21 cellular contexts compared by ENCODE assay signal in genomic region chr7:91128574-91129348, GRCh38.
DNase-seq lines count a peak whose midpoint lies in the region; ATAC-seq, FAIRE-seq and TF ChIP-seq lines count a peak whose summit lies in the region.
"Had no signal": no experiment of that assay in that cellular context is flagged by ENCODE, and none has a peak within 500 bp of the region (broad histone marks: within the 10 kb centered on the region; RNA-seq: fewer than 3 reads in every experiment).

No MANE protein-coding gene starts in this region.

- H3K56ac ChIP-seq in IMR-90 (ENCODE audit: extremely low read depth, insufficient read depth, low read length) (no peak overlapping the region; the same call in 1 of the 2 replicates), H1 (replicated peaks; ENCODE audit: insufficient read length, low read depth, low read length) (no peak overlapping the region)

- dilution Hi-C loops in IMR-90 (cut with HindIII; ENCODE audit: low sequenced_read_pairs, unreplicated experiment): no loop called here

- TF ChIP-seq CTCF in IMR-90 (conservative IDR thresholded peaks at IDR 0.05; ENCODE audit: low read depth, low read length) (no peak), H1 (IDR thresholded peaks at IDR 0.05; ENCODE audit: control extremely low read depth in 1 of 3, insufficient read depth in 1 of 3, low read depth in 1 of 3, low read length in 3 of 3) (no peak), left lung (IDR thresholded peaks at IDR 0.05) (no peak), tibial nerve (IDR thresholded peaks at IDR 0.05) (no peak), GM13977 (IDR thresholded peaks at IDR 0.05; ENCODE audit: extremely low read depth, insufficient read depth, missing control alignments) (no peak)

- H3K36me3 ChIP-seq in IMR-90 (ENCODE audit: control insufficient read depth, insufficient read depth, low read length) (no peaks in the 10 kb centered on the region), H1 (ENCODE audit: control insufficient read depth in 2 of 4, insufficient read depth in 4 of 4, low read length in 3 of 4) (no peaks in the 10 kb centered on the region), left lung (no peaks in the 10 kb centered on the region), tibial nerve (no peaks in the 10 kb centered on the region)
- H3K36me3 ChIP-seq: esophagus muscularis mucosa, WERI-Rb-1 had no signal

- peak; percentile 75 for ATAC-seq in IMR-90 (ENCODE audit: low read depth)
- ATAC-seq in left lung: peak; percentile 32
- ATAC-seq in natural killer cell treated with Interleukin-12 subunit alpha and Interleukin-12 subunit beta and Interleukin-15 and Interleukin-18, amount 100 ng/mL, for 72 hours: no peak
- ATAC-seq: Panc1 had no signal

- H3K27me3 ChIP-seq in IMR-90 (ENCODE audit: control insufficient read depth, insufficient read depth, low read length) (no peaks in the 10 kb centered on the region), H1 (replicated peaks in 1 of 4; ENCODE audit: control insufficient read depth in 3 of 4, extremely low read depth in 1 of 4, insufficient read depth in 3 of 4, low read length in 3 of 4) (no peaks in the 10 kb centered on the region), left lung (no peaks in the 10 kb centered on the region), tibial nerve (no peaks in the 10 kb centered on the region)
- H3K27me3 ChIP-seq: esophagus muscularis mucosa had no signal

- intact Hi-C loops in IMR-90 (cut with micrococcal nuclease): loop anchor here (1.0 to 5.0 kb wide), 2 partner anchors 39 to 136 kb away; partner anchors contain the start of gene FZD1
- intact Hi-C loops in left lung (cut with DNase I): no loop called here

- peaks cover 3% of the 10 kb centered on the region for H3K9me3 Mint-ChIP-seq in natural killer cell treated with Interleukin-12 subunit alpha and Interleukin-12 subunit beta and Interleukin-15 and Interleukin-18, amount 100 ng/mL, for 72 hours
- H3K9me3 Mint-ChIP-seq: activated T-helper 2 cell treated with anti-CD3 and anti-CD28 coated beads, Interferon-gamma antibody, Interleukin-2, Interleukin-4, amounts not matched to agents 10 μg/mL and 5 μg/mL and 100 μg/mL, durations not matched to agents 14 hours and 24 hours and 36 hours; CD4-positive, alpha-beta T cell; dendritic cell treated with granulocyte-macrophage colony-stimulating factor and Interleukin-4, amounts not matched to agents 40 ng/mL and 50 ng/mL, for 4 days had no signal

- H2BK120ac ChIP-seq in IMR-90 (ENCODE audit: low read depth, low read length): peak overlapping the region; percentile 55
- H2BK120ac ChIP-seq in H1 (replicated peaks; ENCODE audit: low read depth, low read length): no peak overlapping the region

- peak overlapping the region; percentile 43; the same call in 1 of the 2 replicates for H3K14ac ChIP-seq in IMR-90 (replicated peaks; ENCODE audit: low read depth, low read length)
- no peak overlapping the region for H3K14ac ChIP-seq in H1 (ENCODE audit: insufficient read length)

- no peaks in the 10 kb centered on the region for H3K27me3 Mint-ChIP-seq in natural killer cell treated with Interleukin-12 subunit alpha and Interleukin-12 subunit beta and Interleukin-15 and Interleukin-18, amount 100 ng/mL, for 72 hours
- H3K27me3 Mint-ChIP-seq: CD4-positive, alpha-beta T cell; dendritic cell treated with granulocyte-macrophage colony-stimulating factor and Interleukin-4, amounts not matched to agents 40 ng/mL and 50 ng/mL, for 4 days had no signal

- H2BK20ac ChIP-seq in IMR-90 (ENCODE audit: low read depth, low read length) (0 out of 2 replicates have a peak overlapping the region, but pooled peaks have one; percentile 52), H1 (ENCODE audit: low read length) (no peak overlapping the region)

- no peak overlapping the region for H3K27ac Mint-ChIP-seq in natural killer cell treated with Interleukin-12 subunit alpha and Interleukin-12 subunit beta and Interleukin-15 and Interleukin-18, amount 100 ng/mL, for 72 hours
- H3K27ac Mint-ChIP-seq: activated T-helper 2 cell treated with anti-CD3 and anti-CD28 coated beads, Interferon-gamma antibody, Interleukin-2, Interleukin-4, amounts not matched to agents 10 μg/mL and 5 μg/mL and 100 μg/mL, durations not matched to agents 14 hours and 24 hours and 36 hours; CD4-positive, alpha-beta T cell; dendritic cell treated with granulocyte-macrophage colony-stimulating factor and Interleukin-4, amounts not matched to agents 40 ng/mL and 50 ng/mL, for 4 days had no signal

- H2BK5ac ChIP-seq in IMR-90 (ENCODE audit: low read depth, low read length, poor library complexity, severe bottlenecking) (peak overlapping the region; percentile 64), H1 (ENCODE audit: low read depth, low read length) (no peak overlapping the region)

- no peak overlapping the region for H2AK9ac ChIP-seq in IMR-90 (replicated peaks; ENCODE audit: low read depth, low read length, poor library complexity)

- peak overlapping the region; percentile 51; the same call in 1 of the 2 replicates for H4K5ac ChIP-seq in IMR-90 (ENCODE audit: low read depth, low read length)
- H4K5ac ChIP-seq in H1 (ENCODE audit: insufficient read length, low read depth, low read length): no peak overlapping the region

- WGBS in IMR-90 (ENCODE audit: extremely low coverage in 2 of 2, insufficient read length in 1 of 2), 2 experiments: no CpG with 5 or more reads among the region's 6 CpGs
- 72% methylated on average over 6 of the region's 6 CpGs; no CpG with 5 or more reads in 1 of the 2 experiments for WGBS in H1 (ENCODE audit: extremely low coverage in 1 of 2, insufficient coverage in 1 of 2, insufficient read length in 1 of 2, insufficient replicate concordance in 2 of 2, low coverage in 1 of 2, low lambda C conversion rate in 2 of 2, missing lambda C conversion rate in 1 of 2), 2 experiments
- WGBS in tibial nerve, 2 donors: 53 to 55% methylated on average over 6 of the region's 6 CpGs

- no peak overlapping the region for H2BK12ac ChIP-seq in H1 (ENCODE audit: low read depth, low read length)

- H3K4me1 Mint-ChIP-seq in natural killer cell treated with Interleukin-12 subunit alpha and Interleukin-12 subunit beta and Interleukin-15 and Interleukin-18, amount 100 ng/mL, for 72 hours (ENCODE audit: low read depth in 2 of 2): no peaks in the 10 kb centered on the region

- TF ChIP-seq POLR2A in IMR-90 (IDR thresholded peaks at IDR 0.05; ENCODE audit: low read depth, low read length) (no peak), H1 (IDR thresholded peaks at IDR 0.05; ENCODE audit: control extremely low read depth in 1 of 2, low read depth in 2 of 2, low read length in 2 of 2) (no peak), tibial nerve (IDR thresholded peaks at IDR 0.05) (no peak)

- CTCF ChIA-PET in IMR-90 (lab: Yijun Ruan, JAX): interaction anchor here (0.8 kb wide), 1 partner anchor 100 kb away, joined by 3 read pairs; no protein-coding TSS in a partner anchor
- CTCF ChIA-PET in H1 (lab: Charles Lee; ENCODE audit: partially characterized antibody): interaction anchor here (1.2 kb wide), 1 partner anchor 39 kb away, joined by 4 read pairs; no protein-coding TSS in a partner anchor

- TF ChIP-seq RAD21 in IMR-90 (IDR thresholded peaks at IDR 0.05; ENCODE audit: low read length): no peak
- no peak for TF ChIP-seq RAD21 in H1 (IDR thresholded peaks at IDR 0.05 in 1 of 2, conservative IDR thresholded peaks at IDR 0.05 in 1 of 2; ENCODE audit: low read depth in 2 of 2, low read length in 2 of 2)

- H3K18ac ChIP-seq in IMR-90 (ENCODE audit: low read depth, low read length) (peak overlapping the region; percentile 85), H1 (ENCODE audit: extremely low read depth, low read length) (no peak overlapping the region)

- peaks cover 6% of the 10 kb centered on the region for H3K4me1 ChIP-seq in IMR-90 (ENCODE audit: control insufficient read depth, insufficient read depth, low read length)
- H3K4me1 ChIP-seq in H1 (replicated peaks in 1 of 4; ENCODE audit: control insufficient read depth in 3 of 4, insufficient read depth in 4 of 4, low read length in 3 of 4): peaks cover 0 to 6% (median 2%) of the 10 kb centered on the region in 4 experiments; a peak in 3 of 7 replicates
- H3K4me1 ChIP-seq in left lung: no peaks in the 10 kb centered on the region
- H3K4me1 ChIP-seq in tibial nerve: peaks cover 0 to 9% (median 0%) of the 10 kb centered on the region in 4 donors
- H3K4me1 ChIP-seq: esophagus muscularis mucosa, parathyroid adenoma had no signal

- no peak overlapping the region for H3K4me3 Mint-ChIP-seq in natural killer cell treated with Interleukin-12 subunit alpha and Interleukin-12 subunit beta and Interleukin-15 and Interleukin-18, amount 100 ng/mL, for 72 hours
- H3K4me3 Mint-ChIP-seq: CD4-positive, alpha-beta T cell; dendritic cell treated with granulocyte-macrophage colony-stimulating factor and Interleukin-4, amounts not matched to agents 40 ng/mL and 50 ng/mL, for 4 days had no signal

- POLR2A ChIA-PET in IMR-90 (lab: Charles Lee; ENCODE audit: unreplicated experiment): no interaction called here
- POLR2A ChIA-PET in H1 (lab: Charles Lee; ENCODE audit: partially characterized antibody): no interaction called here

- H3K4me2 ChIP-seq in IMR-90 (ENCODE audit: low read depth, low read length) (peak overlapping the region; percentile 91), H1 (ENCODE audit: insufficient read depth in 1 of 2, low read depth in 2 of 2, low read length in 2 of 2) (no peak overlapping the region)

- H4K8ac ChIP-seq in IMR-90 (ENCODE audit: low read depth in 2 of 2, low read length in 2 of 2): peak overlapping the region in 1 of 2 experiments; percentile 63; a peak in 2 of 4 replicates
- H4K8ac ChIP-seq in H1 (ENCODE audit: extremely low read depth, insufficient read depth, low read length): no peak overlapping the region

- DNase-seq in IMR-90 (peak; percentile 38), H1 (ENCODE audit: low read depth in 1 of 2, low spot score in 2 of 2) (no peak), left lung (no peak), tibial nerve (ENCODE audit: low spot score in 2 of 2) (no peak), midbrain (lab: John Stamatoyannopoulos, UW) (no peak), 8988T (no peak), GM13977 (ENCODE audit: low spot score) (no peak)
- no peak for DNase-seq in natural killer cell treated with Interleukin-12 subunit alpha and Interleukin-12 subunit beta and Interleukin-15 and Interleukin-18, amount 100 ng/mL, for 72 hours (ENCODE audit: low spot score)
- DNase-seq: activated CD8-positive, alpha-beta memory T cell treated with anti-CD3 and anti-CD28 coated beads for 24 hours; anterior cingulate cortex; CD4-positive, alpha-beta T cell; Kasumi-1; NCI-H1694; stimulated activated CD4-positive, alpha-beta T cell treated with anti-CD3 and anti-CD28 coated beads, Interleukin-12 subunit alpha, Interleukin-12 subunit beta, amount 100 ng/mL, for 4 hours; WERI-Rb-1 had no signal

- H3K79me2 ChIP-seq in H1 (ENCODE audit: control insufficient read depth in 1 of 2, insufficient read depth in 2 of 2, low read length in 2 of 2): no peaks in the 10 kb centered on the region
- H3K79me2 ChIP-seq: parathyroid adenoma had no signal

- H3K4ac ChIP-seq in IMR-90 (ENCODE audit: low read depth, low read length) (peak overlapping the region; percentile 55; the same call in 1 of the 2 replicates), H1 (replicated peaks; ENCODE audit: insufficient read length, low read depth, low read length) (no peak overlapping the region)

- H3K9ac ChIP-seq in IMR-90 (ENCODE audit: low read depth, low read length) (peak overlapping the region; percentile 22; the same call in 1 of the 2 replicates), H1 (replicated peaks in 1 of 4; ENCODE audit: extremely low read depth in 1 of 4, low read depth in 3 of 4, low read length in 3 of 4) (no peak overlapping the region)
- H3K9ac ChIP-seq: parathyroid adenoma had no signal

- H3K79me1 ChIP-seq in IMR-90 (ENCODE audit: low read depth in 1 of 2, low read length in 2 of 2) (no peaks in the 10 kb centered on the region), H1 (ENCODE audit: low read depth, low read length) (no peaks in the 10 kb centered on the region)

- in situ Hi-C loops in IMR-90 (cut with MboI; ENCODE audit: low sequenced_read_pairs) (no loop called here), GM13977 (cut with MboI; ENCODE audit: low pct_unique_long_range_greater_than_20kb, low sequenced_read_pairs, unreplicated experiment) (no loop called here)

- H2AK5ac ChIP-seq in IMR-90 (ENCODE audit: low read depth, low read length): peak overlapping the region; percentile 40; the same call in 1 of the 2 replicates
- H2AK5ac ChIP-seq in H1 (ENCODE audit: low read depth, low read length): no peak overlapping the region

- TF ChIP-seq EP300 in H1 (IDR thresholded peaks at IDR 0.05; ENCODE audit: borderline replicate concordance in 1 of 2, low read depth in 2 of 2, low read length in 2 of 2): no peak
- TF ChIP-seq EP300 in tibial nerve (IDR thresholded peaks at IDR 0.05): no peak

- H4K91ac ChIP-seq in IMR-90 (ENCODE audit: insufficient read depth, low read depth, low read length) (no peak overlapping the region), H1 (replicated peaks; ENCODE audit: insufficient read length, low read length) (no peak overlapping the region)

- H2AFZ ChIP-seq in IMR-90 (replicated peaks; ENCODE audit: low read length, poor library complexity): peak overlapping the region; percentile 11
- no peak overlapping the region for H2AFZ ChIP-seq in H1 (ENCODE audit: low read length)
- H2AFZ ChIP-seq: parathyroid adenoma had no signal

- H2BK15ac ChIP-seq in IMR-90 (ENCODE audit: low read depth, low read length): peak overlapping the region; percentile 16; the same call in 1 of the 3 replicates
- no peak overlapping the region for H2BK15ac ChIP-seq in H1 (ENCODE audit: low read length)

- no TSS peak for BruUV-seq in IMR-90 (replicated peaks; lab: Mats Ljungman, UMichigan)

- peak overlapping the region; percentile 70 for H3K23ac ChIP-seq in IMR-90 (ENCODE audit: low read depth, low read length)
- H3K23ac ChIP-seq in H1 (ENCODE audit: insufficient read length): no peak overlapping the region

- peak overlapping the region; percentile 7; the same call in 1 of the 2 replicates for H3K4me3 ChIP-seq in IMR-90 (ENCODE audit: insufficient read depth, low read depth, low read length)
- no peak overlapping the region for H3K4me3 ChIP-seq in H1 (ENCODE audit: extremely low read depth in 1 of 4, insufficient read depth in 2 of 4, low read depth in 3 of 4, low read length in 4 of 4)
- no peak overlapping the region for H3K4me3 ChIP-seq in left lung
- H3K4me3 ChIP-seq in tibial nerve: peak overlapping the region in 3 of 4 donors; percentile 9 to 26 (median 10)

- no peaks in the 10 kb centered on the region for H3K9me1 ChIP-seq in IMR-90 (ENCODE audit: insufficient read depth, low read length)

- H3K27ac ChIP-seq in IMR-90 (ENCODE audit: insufficient read depth, low read length): peak overlapping the region; percentile 89; the same call in 1 of the 2 replicates
- H3K27ac ChIP-seq in H1 (ENCODE audit: low read depth, low read length): no peak overlapping the region
- no peak overlapping the region for H3K27ac ChIP-seq in left lung
- peak overlapping the region in 3 of 4 donors; percentile 8 to 58 (median 43) for H3K27ac ChIP-seq in tibial nerve
- H3K27ac ChIP-seq: esophagus muscularis mucosa, parathyroid adenoma, WERI-Rb-1 had no signal

- no peaks in the 10 kb centered on the region for H3K36me3 Mint-ChIP-seq in natural killer cell treated with Interleukin-12 subunit alpha and Interleukin-12 subunit beta and Interleukin-15 and Interleukin-18, amount 100 ng/mL, for 72 hours

- H3K23me2 ChIP-seq in H1 (ENCODE audit: low read depth, low read length): no peaks in the 10 kb centered on the region; the same call in 1 of the 2 replicates

- FAIRE-seq in H1 (lab: Jason Lieb, UNC): peak; percentile 52
- FAIRE-seq: GM12891 had no signal

- H4K20me1 ChIP-seq in IMR-90 (ENCODE audit: insufficient read depth, low read length) (no peaks in the 10 kb centered on the region), H1 (replicated peaks in 1 of 2; ENCODE audit: control insufficient read depth in 1 of 2, insufficient read depth in 2 of 2, low read length in 2 of 2) (no peaks in the 10 kb centered on the region)

- no peaks in the 10 kb centered on the region for H3K9me3 ChIP-seq in IMR-90 (ENCODE audit: control insufficient read depth, insufficient read depth, low read length)
- no peaks in the 10 kb centered on the region for H3K9me3 ChIP-seq in H1 (ENCODE audit: insufficient read depth in 2 of 2, low read depth in 1 of 2, low read length in 1 of 2)
- H3K9me3 ChIP-seq in left lung: no peaks in the 10 kb centered on the region
- no peaks in the 10 kb centered on the region for H3K9me3 ChIP-seq in tibial nerve
- H3K9me3 ChIP-seq: esophagus muscularis mucosa had no signal

Comparison
In these comparisons a context has a peak if more than half of its experiments do, and no peak if none do; other contexts are left out.
1. ATAC-seq: peak in IMR-90 (single experiment) and left lung (single experiment); none in natural killer cell treated with Interleukin-12 subunit alpha and Interleukin-12 subunit beta and Interleukin-15 and Interleukin-18, amount 100 ng/mL, for 72 hours (0 of 2).
2. H3K27ac ChIP-seq: peak in IMR-90 (single experiment) and tibial nerve (3 of 4); none in H1 (single experiment) and left lung (0 of 2).
3. H3K4me3 ChIP-seq: peak in IMR-90 (single experiment) and tibial nerve (3 of 4); none in H1 (0 of 4) and left lung (0 of 2).